27 cellular contexts compared by ENCODE assay signal in the genomic region with DNA sequence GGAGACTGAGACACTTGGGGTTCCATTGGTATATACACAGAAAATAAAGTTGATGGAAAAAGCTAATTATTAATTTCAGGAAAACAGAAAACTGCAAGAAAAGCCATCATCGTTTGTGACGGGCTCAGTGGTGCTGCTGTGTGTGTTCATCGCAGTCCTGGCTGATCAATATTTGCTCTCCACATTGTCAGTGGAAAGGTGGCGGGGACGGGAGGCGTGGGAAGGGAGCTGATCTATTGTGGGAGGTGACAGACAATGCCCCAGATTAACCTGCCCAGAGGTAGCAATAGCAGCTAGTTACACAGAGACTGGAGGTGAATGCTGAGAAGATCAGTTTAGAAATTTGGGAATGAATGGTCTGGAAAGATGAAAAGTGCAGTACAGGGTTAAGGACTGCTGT. TPM values are rescaled to one million over a fixed set of nuclear protein-coding genes. Genes with fewer than 3 reads are reported as not detected.
DNase-seq lines count a peak whose midpoint lies in the region; ATAC-seq and TF ChIP-seq lines count a peak whose summit lies in the region.
"Had no signal": no experiment of that assay in that cellular context is flagged by ENCODE, and none has a peak within 500 bp of the region (broad histone marks: within the 10 kb centered on the region; RNA-seq: fewer than 3 reads in every experiment).

No MANE protein-coding gene starts in this region.

- no peak for TF ChIP-seq CTCF in VCaP (conservative IDR thresholded peaks at IDR 0.05)
- TF ChIP-seq CTCF in stomach (IDR thresholded peaks at IDR 0.05): no peak
- no peak for TF ChIP-seq CTCF in foreskin fibroblast (IDR thresholded peaks at IDR 0.05; ENCODE audit: low read depth, low read length)

- H3K27ac ChIP-seq in VCaP: peak overlapping the region; percentile 53
- no peak overlapping the region for H3K27ac ChIP-seq in neuronal stem cell (replicated peaks; ENCODE audit: low read length)
- no peak overlapping the region for H3K27ac ChIP-seq in stomach
- H3K27ac ChIP-seq: 22Rv1, BLaER1, HL-60, SJSA1 had no signal

- no peak for TF ChIP-seq EP300 in stomach (IDR thresholded peaks at IDR 0.05)

- no peak overlapping the region for H4K8ac ChIP-seq in neuronal stem cell (ENCODE audit: low read depth, low read length)

- no peak overlapping the region for H3K4me3 ChIP-seq in neuronal stem cell (ENCODE audit: low read length in 2 of 2)
- no peak overlapping the region for H3K4me3 ChIP-seq in stomach
- H3K4me3 ChIP-seq in foreskin fibroblast (ENCODE audit: low read depth in 1 of 2, low read length in 2 of 2): no peak overlapping the region
- H3K4me3 ChIP-seq: BLaER1, K562, SJSA1 had no signal

- intact Hi-C loops in stomach (cut with DNase I; ENCODE audit: low total_unique reads): no loop called here

- H2BK15ac ChIP-seq in neuronal stem cell (ENCODE audit: low read length): no peak overlapping the region

- H2AFZ ChIP-seq in neuronal stem cell (ENCODE audit: low read length): no peak overlapping the region

- H3K36me3 ChIP-seq in neuronal stem cell (replicated peaks in 1 of 2; ENCODE audit: control insufficient read depth in 2 of 2, insufficient read depth in 2 of 2, low read length in 2 of 2): no peaks in the 10 kb centered on the region
- H3K36me3 ChIP-seq in stomach: no peaks in the 10 kb centered on the region
- H3K36me3 ChIP-seq: BLaER1, MG63, SJSA1 had no signal

- H2AK5ac ChIP-seq in neuronal stem cell (ENCODE audit: low read depth, low read length): no peak overlapping the region

- no peak overlapping the region for H2BK120ac ChIP-seq in neuronal stem cell (ENCODE audit: low read depth, low read length)

- ATAC-seq in HG02981 (IDR thresholded peaks at IDR 0.05; ENCODE audit: unreplicated experiment) (no peak), HG02798 (IDR thresholded peaks at IDR 0.05; ENCODE audit: poor library complexity, unreplicated experiment) (no peak)
- ATAC-seq: CD8-positive, alpha-beta T cell; HCT116; HepG2; K562; Right ventricle myocardium inferior had no signal

- no CpG with 5 or more reads among the region's 6 CpGs for WGBS in neuronal stem cell (ENCODE audit: extremely low coverage in 2 of 2, insufficient read length in 2 of 2, insufficient replicate concordance in 1 of 2), 2 donors
- 36 to 71% (median 51%) methylated on average over 6 of the region's 6 CpGs for WGBS in stomach, 5 donors

- H3K9me3 ChIP-seq in neuronal stem cell (replicated peaks in 1 of 2; ENCODE audit: control insufficient read depth in 2 of 2, insufficient read depth in 1 of 2, low read depth in 1 of 2, low read length in 2 of 2) (peaks cover 0 to 3% of the 10 kb centered on the region in 2 donors), stomach (no peaks in the 10 kb centered on the region)
- H3K9me3 ChIP-seq: BLaER1, MG63 had no signal

- no peak overlapping the region for H3K9ac ChIP-seq in neuronal stem cell (ENCODE audit: low read depth, low read length, poor library complexity)
- H3K9ac ChIP-seq: BLaER1 had no signal

- H3K27me3 ChIP-seq in neuronal stem cell (ENCODE audit: control insufficient read depth in 3 of 3, insufficient read depth in 3 of 3, low read depth in 1 of 3, low read length in 3 of 3) (peaks cover 0 to 26% (median 4%) of the 10 kb centered on the region in 3 experiments), stomach (peaks cover 0 to 37% (median 8%) of the 10 kb centered on the region in 3 donors)
- H3K27me3 ChIP-seq: MG63 had no signal

- no peak overlapping the region for H4K91ac ChIP-seq in neuronal stem cell (ENCODE audit: low read depth, low read length, poor library complexity)

- TF ChIP-seq POLR2A in stomach (IDR thresholded peaks at IDR 0.05): no peak

- no peak overlapping the region for H3K4me2 ChIP-seq in neuronal stem cell (ENCODE audit: insufficient read depth, low read length, poor library complexity, severe bottlenecking)

- H3K14ac ChIP-seq in neuronal stem cell (ENCODE audit: low read length): no peak overlapping the region

- no peak overlapping the region for H2BK5ac ChIP-seq in neuronal stem cell (ENCODE audit: low read length)

- no peaks in the 10 kb centered on the region for H3K4me1 ChIP-seq in neuronal stem cell (ENCODE audit: control insufficient read depth in 2 of 2, insufficient read depth in 1 of 2, low read depth in 1 of 2, low read length in 2 of 2)
- H3K4me1 ChIP-seq in stomach: peaks cover 0 to 8% (median 0%) of the 10 kb centered on the region in 4 donors

- H3K4ac ChIP-seq in neuronal stem cell (ENCODE audit: low read length): no peak overlapping the region

- peak; percentile 40 for DNase-seq in NCI-H146 (lab: John Stamatoyannopoulos, UW)
- DNase-seq in NCI-H146 treated with DMSO at 0.1 percent for 48 hours (lab: John Stamatoyannopoulos, UW; ENCODE audit: unreplicated experiment): no peak
- DNase-seq in neuronal stem cell (ENCODE audit: low spot score): no peak
- DNase-seq in stomach: peak; percentile 16
- no peak for DNase-seq in foreskin fibroblast
- DNase-seq: ACHN, Calu3, GOT3, NCI-H1048, NCI-H1417 treated with DMSO at 0.1 percent for 48 hours, NCI-H2029, NCI-H226, NCI-H510A treated with DMSO at 0.1 percent for 48 hours, OCI-M1 had no signal

- H2BK12ac ChIP-seq in neuronal stem cell (ENCODE audit: low read length): no peak overlapping the region

- H3K23ac ChIP-seq in neuronal stem cell (ENCODE audit: low read depth, low read length, poor library complexity): no peak overlapping the region

- no peaks in the 10 kb centered on the region for H3K79me1 ChIP-seq in neuronal stem cell (ENCODE audit: low read depth, low read length)

- peak overlapping the region; percentile 33 for H3K18ac ChIP-seq in neuronal stem cell (ENCODE audit: low read length)

RNA-seq across cellular contexts. Expression of gene CTDP1, which starts 50.0 kb away (rescaled TPM):
- polyA plus RNA-seq in neuronal stem cell (2013, experiment 1 of 2): 10.5 TPM
- 11.0 TPM for polyA plus RNA-seq in neuronal stem cell (2013, experiment 2 of 2)
- total RNA-seq in stomach: 10 to 100 TPM in 4 of 5 donors, 1 to 10 TPM in 1; 7.6 to 50.7 (median 18.7) TPM
- 10 to 100 TPM; 10.7 to 18.0 (median 11.2) TPM for polyA plus RNA-seq in stomach

Comparison
In these comparisons a context has a peak if more than half of its experiments do, and no peak if none do; other contexts are left out.
1. DNase-seq: peak in NCI-H146 (single experiment) and stomach (single experiment); none in NCI-H146 treated with DMSO at 0.1 percent for 48 hours (single experiment), neuronal stem cell (single experiment) and foreskin fibroblast (0 of 2).